Comparison of ENCODE assay signal across 23 cellular contexts in genomic region chr14:37894463-37894862, GRCh38.
"Had no signal": no experiment of that assay in that cellular context is flagged by ENCODE, and none has a peak within 500 bp of the region (broad histone marks: within the 10 kb centered on the region; RNA-seq: fewer than 3 reads in every experiment).

No MANE protein-coding gene starts in this region.

- DNase-seq: IMR-90, Karpas-422, KG1, MG63, NCI-H1092, NCI-H1105 treated with DMSO at 0.1 percent for 48 hours, NCI-H1417 treated with DMSO at 0.1 percent for 48 hours, NCI-H146, NCI-H1694 treated with DMSO at 0.1 percent for 48 hours, NCI-H1930, NCI-H2081 treated with DMSO at 0.1 percent for 48 hours, NCI-H2171, NCI-H226, NCI-H446, NCI-H510A, NCI-H524 treated with DMSO at 0.1 percent for 48 hours, NCI-H69, NCI-H774, OCI-M1, PC-9, Peyer's patch, SHP77 treated with DMSO at 0.1 percent for 48 hours, SJCRH30 had no signal

- H3K4me1 ChIP-seq: Peyer's patch, SJCRH30 had no signal

- H3K27ac ChIP-seq: PC-9, Peyer's patch, SJCRH30 had no signal

- H3K4me3 ChIP-seq: MG63, PC-9, Peyer's patch, SJCRH30 had no signal

- H3K36me3 ChIP-seq: MG63, Peyer's patch, SJCRH30 had no signal

- H3K9me3 ChIP-seq: MG63, Peyer's patch, SJCRH30 had no signal

- H3K27me3 ChIP-seq: MG63, Peyer's patch, SJCRH30 had no signal
